8 cellular contexts compared by ENCODE assay signal in the genomic region with DNA sequence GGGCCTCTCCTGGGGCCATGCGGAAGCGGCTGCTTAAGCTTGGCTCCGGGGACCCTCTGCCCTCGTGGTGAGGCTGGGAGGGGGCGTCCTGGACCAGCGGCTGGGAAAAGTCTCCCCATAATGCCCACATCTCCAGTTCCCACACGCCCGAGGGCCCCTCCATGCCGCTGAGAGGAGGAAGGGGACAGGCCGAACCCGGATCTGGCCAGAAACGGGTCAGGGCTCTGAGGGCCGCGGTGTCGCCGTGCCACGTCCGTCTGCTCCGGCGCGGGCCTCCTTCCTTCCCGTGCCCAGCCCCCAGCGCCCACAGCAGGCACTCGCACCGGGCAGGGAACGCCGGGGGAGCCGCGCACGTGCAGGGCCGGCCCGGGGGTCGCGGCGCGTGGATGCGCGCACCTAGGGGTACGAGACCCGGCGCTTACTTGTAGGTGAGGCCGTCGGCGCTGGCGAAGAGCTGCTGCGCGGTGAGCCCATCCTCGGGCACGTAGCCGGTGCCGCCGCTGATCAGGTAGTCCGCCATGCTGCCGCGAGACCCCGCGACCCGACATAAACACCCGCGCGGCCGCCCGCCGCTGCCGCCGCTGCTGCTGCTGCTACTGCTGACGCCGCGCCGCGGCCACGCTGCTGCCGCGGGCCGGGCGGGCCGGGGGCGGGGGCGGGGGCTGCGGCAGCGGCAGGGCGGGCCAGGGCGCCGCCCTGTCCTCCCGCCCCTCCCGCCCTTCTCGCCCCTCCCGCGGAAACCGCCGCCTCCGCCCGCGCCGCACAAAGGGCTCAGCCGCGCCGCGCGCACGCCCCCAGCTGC. TPM values are rescaled to one million over a fixed set of nuclear protein-coding genes. Genes with fewer than 3 reads are reported as not detected.
DNase-seq lines count a peak whose midpoint lies in the region; ATAC-seq and TF ChIP-seq lines count a peak whose summit lies in the region.

No MANE protein-coding gene starts in this region.

- ATAC-seq in GM23338 = no peak
- ATAC-seq in activated naive CD4-positive, alpha-beta T cell treated with anti-CD3 and anti-CD28 coated beads, Interleukin-2, amount 50 U/mL, for 72 hours = peak; percentile 12 to 23
- ATAC-seq in right cardiac atrium = no peak
- ATAC-seq in GM18867 (IDR thresholded peaks at IDR 0.05; ENCODE audit: unreplicated experiment) = no peak

- no peaks in the 10 kb centered on the region for H3K36me3 Mint-ChIP-seq in GM23338 (ENCODE audit: low read depth)
- H3K36me3 Mint-ChIP-seq in activated naive CD4-positive, alpha-beta T cell treated with anti-CD3 and anti-CD28 coated beads, Interleukin-2, amount 50 U/mL, for 72 hours = no peaks in the 10 kb centered on the region

- H3F3A ChIP-seq in GM23338 (replicated peaks; ENCODE audit: low read depth) = peaks cover 4% of the 10 kb centered on the region; the same call in 1 of the 2 replicates

- H4K20me1 ChIP-seq in GM23338 (replicated peaks; ENCODE audit: insufficient read depth) = no peaks in the 10 kb centered on the region; the same call in 1 of the 2 replicates

- intact Hi-C loops in right cardiac atrium (cut with DNase I) = loop anchor here in 1 of 4 donors (10.0 kb wide), 1 partner anchor 59 kb away; no protein-coding TSS in a partner anchor

- CTCF ChIA-PET in AG04450 (lab: Charles Lee) = interaction anchor here (0.6 kb wide), 2 partner anchors 18 to 20 kb away, joined by 3 read pairs; no protein-coding TSS in a partner anchor
- CTCF ChIA-PET in RWPE1 (lab: Yijun Ruan, JAX) = interaction anchor here (0.8 to 1.1 kb wide), 3 partner anchors 18 to 58 kb away, joined by 3 to 4 read pairs (median 3); no protein-coding TSS in a partner anchor

- peaks cover 54% of the 10 kb centered on the region for H3K27me3 Mint-ChIP-seq in GM23338 (ENCODE audit: insufficient read depth, low read depth, poor library complexity)

- peak overlapping the region; percentile 74 for H3K4me3 Mint-ChIP-seq in GM23338

- no peaks in the 10 kb centered on the region for H3K79me2 ChIP-seq in GM23338 (replicated peaks; ENCODE audit: insufficient read depth)

- H3K9me3 Mint-ChIP-seq in GM23338 = peaks cover 3% of the 10 kb centered on the region; the same call in 1 of the 3 replicates
- no peaks in the 10 kb centered on the region for H3K9me3 Mint-ChIP-seq in activated naive CD4-positive, alpha-beta T cell treated with anti-CD3 and anti-CD28 coated beads, Interleukin-2, amount 50 U/mL, for 72 hours

- WGBS in right cardiac atrium = 2% methylated on average over 101 of the region's 101 CpGs

- H3K27ac Mint-ChIP-seq in GM23338 = no peak overlapping the region
- H3K27ac Mint-ChIP-seq in activated naive CD4-positive, alpha-beta T cell treated with anti-CD3 and anti-CD28 coated beads, Interleukin-2, amount 50 U/mL, for 72 hours = peak overlapping the region in 1 of 2 donors; percentile 66

- peak overlapping the region; percentile 80 for H3K4me2 ChIP-seq in GM23338

- H3K9me2 ChIP-seq in GM23338 (ENCODE audit: insufficient read depth) = no peaks in the 10 kb centered on the region

- no peaks in the 10 kb centered on the region for H3K36me3 ChIP-seq in GM23338 (ENCODE audit: insufficient read depth)

- H3K4me3 ChIP-seq in AG04450 (ENCODE audit: low read depth, low read length) (peak overlapping the region; percentile 74), GM23338 (peak overlapping the region; percentile 67), right cardiac atrium (ENCODE audit: low read length) (peak overlapping the region; percentile 85), skin epidermis (peak overlapping the region; percentile 56 to 86 (median 71))

- DNase-seq in AG04450 (ENCODE audit: low read depth, low spot score) (no peak), GM23338 (ENCODE audit: low spot score) (peak; percentile 64), RWPE1 (ENCODE audit: low spot score) (peak; percentile 67), right cardiac atrium (peak; percentile 65 to 86 (median 83)), putamen (ENCODE audit: low spot score) (no peak)
- DNase-seq in activated naive CD4-positive, alpha-beta T cell treated with anti-CD3 and anti-CD28 coated beads, Interleukin-2, amount 50 U/mL, for 72 hours (ENCODE audit: low spot score in 2 of 2) = peak in 1 of 2 donors; percentile 45

- H3K9me3 ChIP-seq in AG04450 (ENCODE audit: control insufficient read depth, insufficient read depth, low read length) = no peaks in the 10 kb centered on the region
- no peaks in the 10 kb centered on the region for H3K9me3 ChIP-seq in right cardiac atrium (ENCODE audit: control insufficient read depth, low read length)

- H2AFZ ChIP-seq in GM23338 = peak overlapping the region; percentile 43; the same call in 1 of the 2 replicates

- peaks cover 44% of the 10 kb centered on the region for H3K4me1 Mint-ChIP-seq in GM23338

- H3K27me3 ChIP-seq in AG04450 (ENCODE audit: control insufficient read depth, insufficient read depth, low read length) (no peaks in the 10 kb centered on the region), GM23338 (ENCODE audit: insufficient read depth) (peaks cover 64% of the 10 kb centered on the region), right cardiac atrium (ENCODE audit: control insufficient read depth, insufficient read depth) (no peaks in the 10 kb centered on the region)

- peaks cover 30% of the 10 kb centered on the region for H3K4me1 ChIP-seq in GM23338 (ENCODE audit: insufficient read depth)
- peaks cover 9% of the 10 kb centered on the region for H3K4me1 ChIP-seq in right cardiac atrium (ENCODE audit: control insufficient read depth, insufficient read depth, low read length)

- H3K27ac ChIP-seq in AG04450 (ENCODE audit: low read depth, low read length) = peak overlapping the region; percentile 31
- no peak overlapping the region for H3K27ac ChIP-seq in GM23338 (ENCODE audit: low read depth)
- peak overlapping the region; percentile 89 for H3K27ac ChIP-seq in RWPE1
- no peak overlapping the region for H3K27ac ChIP-seq in right cardiac atrium (ENCODE audit: low read length)
- peak overlapping the region in 19 of 21 experiments; percentile 19 to 85 (median 80) for H3K27ac ChIP-seq in skin epidermis

- POLR2A ChIA-PET in AG04450 (lab: Yijun Ruan, JAX) = no interaction called here
- POLR2A ChIA-PET in RWPE1 (lab: Yijun Ruan, JAX; ENCODE audit: low non-redundant PET) = no interaction called here

- TF ChIP-seq CTCF in AG04450 (IDR thresholded peaks at IDR 0.05; ENCODE audit: low read depth, low read length) = no peak
- peak in 1 of 2 experiments; percentile 34; a peak in 1 of 4 replicates for TF ChIP-seq CTCF in GM23338 (conservative IDR thresholded peaks at IDR 0.05; ENCODE audit: low read depth in 2 of 2)
- no peak for TF ChIP-seq CTCF in RWPE1 (conservative IDR thresholded peaks at IDR 0.05; ENCODE audit: low read depth)

TF ChIP-seq in GM23338, 12 proteins besides CTCF, POLR2A, EP300 and RAD21:
- no peak for TF ChIP-seq STAT1 (IDR thresholded peaks at IDR 0.05; ENCODE audit: unreplicated experiment)
- TF ChIP-seq JUNB (IDR thresholded peaks at IDR 0.05; ENCODE audit: unreplicated experiment) = no peak
- TF ChIP-seq, protein P1, sequence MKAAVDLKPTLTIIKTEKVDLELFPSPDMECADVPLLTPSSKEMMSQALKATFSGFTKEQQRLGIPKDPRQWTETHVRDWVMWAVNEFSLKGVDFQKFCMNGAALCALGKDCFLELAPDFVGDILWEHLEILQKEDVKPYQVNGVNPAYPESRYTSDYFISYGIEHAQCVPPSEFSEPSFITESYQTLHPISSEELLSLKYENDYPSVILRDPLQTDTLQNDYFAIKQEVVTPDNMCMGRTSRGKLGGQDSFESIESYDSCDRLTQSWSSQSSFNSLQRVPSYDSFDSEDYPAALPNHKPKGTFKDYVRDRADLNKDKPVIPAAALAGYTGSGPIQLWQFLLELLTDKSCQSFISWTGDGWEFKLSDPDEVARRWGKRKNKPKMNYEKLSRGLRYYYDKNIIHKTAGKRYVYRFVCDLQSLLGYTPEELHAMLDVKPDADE (IDR thresholded peaks at IDR 0.05) = no peak

RNA-seq across cellular contexts. Expression of gene IMPDH1, which starts 4.2 kb away (rescaled TPM):
- 43.8 and 56.6 TPM in 2 replicates for polyA plus RNA-seq in AG04450 (2011; rRNA removed)
- polyA minus RNA-seq in AG04450 (2011; rRNA and poly(A)+ RNA removed) = 68.7 and 104 TPM in 2 replicates
- total RNA-seq in GM23338 (2014; rRNA removed; shearing (Covaris generic)) = 35.8 and 48.3 TPM in 2 replicates
- polyA plus RNA-seq in GM23338 (2016; fragmentation: Nextera tagmentation; extraction: Ambion mirVana) = 15.3 and 16.4 TPM in 2 replicates
- total RNA-seq in activated naive CD4-positive, alpha-beta T cell treated with anti-CD3 and anti-CD28 coated beads, Interleukin-2, amount 50 U/mL, for 72 hours = 10 to 100 TPM; 29.5 to 66.9 TPM
- total RNA-seq in right cardiac atrium = 10 to 100 TPM; 13.9 to 22.2 (median 16.2) TPM
- 13.8 TPM for polyA plus RNA-seq in right cardiac atrium

RNA-seq across cellular contexts. Expression of gene PRRT4, which starts 44.1 kb away (rescaled TPM):
- polyA plus RNA-seq in AG04450 (2011; rRNA removed) = not detected in 2 replicates
- not detected in 2 replicates for polyA minus RNA-seq in AG04450 (2011; rRNA and poly(A)+ RNA removed)
- 0.56 and 1.0 TPM in 2 replicates for total RNA-seq in GM23338 (2014; rRNA removed; shearing (Covaris generic))
- 0.47 and 0.55 TPM in 2 replicates for polyA plus RNA-seq in GM23338 (2016; fragmentation: Nextera tagmentation; extraction: Ambion mirVana)
- under 1 TPM in 1 of 2 donors, not detected in 1; 0.27 TPM for total RNA-seq in activated naive CD4-positive, alpha-beta T cell treated with anti-CD3 and anti-CD28 coated beads, Interleukin-2, amount 50 U/mL, for 72 hours
- 1 to 10 TPM in 1 of 4 donors, under 1 TPM in 3; 0.34 to 1.0 (median 0.69) TPM for total RNA-seq in right cardiac atrium
- polyA plus RNA-seq in right cardiac atrium = 1.1 TPM

RNA-seq across cellular contexts. Expression of gene HILPDA, which starts 50.1 kb away (rescaled TPM):
- 15.9 and 17.8 TPM in 2 replicates for polyA plus RNA-seq in AG04450 (2011; rRNA removed)
- 14.0 and 15.8 TPM in 2 replicates for polyA minus RNA-seq in AG04450 (2011; rRNA and poly(A)+ RNA removed)
- 32.4 and 38.5 TPM in 2 replicates for total RNA-seq in GM23338 (2014; rRNA removed; shearing (Covaris generic))
- 57.5 and 70.6 TPM in 2 replicates for polyA plus RNA-seq in GM23338 (2016; fragmentation: Nextera tagmentation; extraction: Ambion mirVana)
- total RNA-seq in activated naive CD4-positive, alpha-beta T cell treated with anti-CD3 and anti-CD28 coated beads, Interleukin-2, amount 50 U/mL, for 72 hours = 100 to 1,000 TPM in 1 of 2 donors, 10 to 100 TPM in 1; 20.3 to 239 TPM
- total RNA-seq in right cardiac atrium = 10 to 100 TPM in 1 of 4 donors, 1 to 10 TPM in 3; 6.2 to 10.6 (median 6.6) TPM
- polyA plus RNA-seq in right cardiac atrium = 8.3 TPM

Comparison
In these comparisons a context has a peak if more than half of its experiments do, and no peak if none do; other contexts are left out.
1. DNase-seq: peak in GM23338 (single experiment), RWPE1 (single experiment) and right cardiac atrium (3 of 3); none in AG04450 (single experiment) and putamen (single experiment).
2. H3K27ac ChIP-seq: peak in AG04450 (single experiment), RWPE1 (single experiment) and skin epidermis (19 of 21); none in GM23338 (single experiment) and right cardiac atrium (single experiment).
3. ATAC-seq: peak in activated naive CD4-positive, alpha-beta T cell treated with anti-CD3 and anti-CD28 coated beads, Interleukin-2, amount 50 U/mL, for 72 hours (2 of 2); none in GM23338 (single experiment), right cardiac atrium (0 of 2) and GM18867 (single experiment).
4. Peak in every context shown above with its lines, with median percentiles within 50 percentile points of each other: H3K4me3 ChIP-seq.